In genomic region chr22:42536634-42537033, GRCh38 we compare ENCODE assay signal across 7 cellular contexts. TPM values are rescaled to one million over a fixed set of nuclear protein-coding genes. Genes with fewer than 3 reads are reported as not detected.
DNase-seq lines count a peak whose midpoint lies in the region; TF ChIP-seq lines count a peak whose summit lies in the region.
"Not testable (repeated sequence)": the region's sequence is repeated elsewhere in the genome, so short reads cannot be mapped to it uniquely, and the experiment has no call there.

No MANE protein-coding gene starts in this region.

- not testable (repeated sequence) for H3K36me3 ChIP-seq in MM.1S (replicated peaks; ENCODE audit: insufficient read depth, low read length); SU-DHL-6 (ENCODE audit: low read length); breast epithelium; hepatocyte (replicated peaks; ENCODE audit: insufficient read depth, low read depth); prostate gland; testis (ENCODE audit: low read depth, missing control alignments)

- WGBS in hepatocyte (ENCODE audit: low lambda C conversion rate, missing lambda C conversion rate): 98% methylated on average over 18 of the region's 18 CpGs
- 96% methylated on average over 18 of the region's 18 CpGs for WGBS in prostate gland
- 71 to 87% methylated on average over 18 of the region's 18 CpGs for WGBS in testis, 2 donors

- not testable (repeated sequence) for H3K27ac ChIP-seq in MM.1S (ENCODE audit: low read length); SU-DHL-6 (ENCODE audit: low read depth, low read length)
- peak overlapping the region; percentile 79 to 92 for H3K27ac ChIP-seq in breast epithelium
- peak overlapping the region; percentile 23 for H3K27ac ChIP-seq in hepatocyte
- H3K27ac ChIP-seq in prostate gland: peak overlapping the region; percentile 80 to 87
- peak overlapping the region; percentile 20 to 27 for H3K27ac ChIP-seq in testis

- peaks cover 37% of the 10 kb centered on the region for H3K4me1 Mint-ChIP-seq in CD14-positive monocyte

- H3K27ac Mint-ChIP-seq in CD14-positive monocyte: peak overlapping the region; percentile 35 to 95 (median 88)

- H3K4me3 Mint-ChIP-seq in CD14-positive monocyte: not testable (repeated sequence)

- not testable (repeated sequence) for TF ChIP-seq CTCF in CD14-positive monocyte (IDR thresholded peaks at IDR 0.05); MM.1S (IDR thresholded peaks at IDR 0.05; ENCODE audit: low read length); SU-DHL-6 (IDR thresholded peaks at IDR 0.05; ENCODE audit: insufficient read depth, low read length, poor library complexity, severe bottlenecking); breast epithelium (IDR thresholded peaks at IDR 0.05); hepatocyte (IDR thresholded peaks at IDR 0.05; ENCODE audit: poor library complexity); prostate gland (IDR thresholded peaks at IDR 0.05); testis (IDR thresholded peaks at IDR 0.05)

- not testable (repeated sequence) for H3K9me3 ChIP-seq in MM.1S (replicated peaks; ENCODE audit: insufficient read depth, low read length); SU-DHL-6 (ENCODE audit: insufficient read depth, low read length); breast epithelium; hepatocyte (ENCODE audit: low read depth); prostate gland; testis

- H2AFZ ChIP-seq in MM.1S (ENCODE audit: low read length); SU-DHL-6 (ENCODE audit: low read depth, low read length, severe bottlenecking); hepatocyte: not testable (repeated sequence)

- not testable (repeated sequence) for H3K36me3 Mint-ChIP-seq in CD14-positive monocyte

- not testable (repeated sequence) for H3K79me2 ChIP-seq in MM.1S (ENCODE audit: low read length); SU-DHL-6 (ENCODE audit: insufficient read depth, low read length); hepatocyte

- H3K4me2 ChIP-seq in MM.1S (ENCODE audit: low read depth, low read length) (peak overlapping the region; percentile 61; the same call in 1 of the 2 replicates), SU-DHL-6 (ENCODE audit: low read depth, low read length, poor library complexity, severe bottlenecking) (peak overlapping the region; percentile 30)
- not testable (repeated sequence) for H3K4me2 ChIP-seq in hepatocyte

- peaks cover 15% of the 10 kb centered on the region for H4K20me1 ChIP-seq in MM.1S (ENCODE audit: insufficient read depth, low read length)
- not testable (repeated sequence) for H4K20me1 ChIP-seq in SU-DHL-6 (ENCODE audit: low read depth, low read length); hepatocyte (ENCODE audit: insufficient read depth, poor library complexity, severe bottlenecking)

- not testable (repeated sequence) for DNase-seq in CD14-positive monocyte (ENCODE audit: low spot score); MM.1S; breast epithelium (ENCODE audit: low spot score in 2 of 2); hepatocyte (ENCODE audit: low spot score); prostate gland (ENCODE audit: low spot score); testis

- not testable (repeated sequence) for H3K9me2 ChIP-seq in MM.1S (replicated peaks; ENCODE audit: insufficient read depth, low read length); SU-DHL-6 (replicated peaks; ENCODE audit: insufficient read depth, low read length); hepatocyte (replicated peaks; ENCODE audit: insufficient read depth)

- not testable (repeated sequence) for H3K9me3 Mint-ChIP-seq in CD14-positive monocyte

- not testable (repeated sequence) for TF ChIP-seq POLR2A in breast epithelium (IDR thresholded peaks at IDR 0.05); prostate gland (IDR thresholded peaks at IDR 0.05); testis (IDR thresholded peaks at IDR 0.05)

- intact Hi-C loops in CD14-positive monocyte (cut with micrococcal nuclease); breast epithelium (cut with DNase I; ENCODE audit: low total_unique reads); prostate gland (cut with DNase I); testis (cut with DNase I; ENCODE audit: low total_unique reads): not testable (repeated sequence)

- peaks cover 73% of the 10 kb centered on the region for H3K27me3 ChIP-seq in MM.1S (replicated peaks; ENCODE audit: insufficient read depth, low read length)
- not testable (repeated sequence) for H3K27me3 ChIP-seq in SU-DHL-6 (ENCODE audit: low read length); breast epithelium; hepatocyte; prostate gland (replicated peaks; ENCODE audit: insufficient read depth); testis

- not testable (repeated sequence) for H3K9ac ChIP-seq in MM.1S (ENCODE audit: low read length); SU-DHL-6 (ENCODE audit: low read length)

- H3K4me1 ChIP-seq in MM.1S (ENCODE audit: low read length): peaks cover 28% of the 10 kb centered on the region
- H3K4me1 ChIP-seq in breast epithelium; hepatocyte (ENCODE audit: insufficient read depth); prostate gland (replicated peaks); testis: not testable (repeated sequence)

- H3K27me3 Mint-ChIP-seq in CD14-positive monocyte (ENCODE audit: low read depth in 3 of 3): not testable (repeated sequence)

- peaks cover 25% of the 10 kb centered on the region for H3F3A ChIP-seq in MM.1S (ENCODE audit: insufficient read depth, low read length)
- H3F3A ChIP-seq in SU-DHL-6 (ENCODE audit: insufficient read depth): not testable (repeated sequence)

- not testable (repeated sequence) for H3K4me3 ChIP-seq in MM.1S (ENCODE audit: low read length); SU-DHL-6 (ENCODE audit: insufficient read depth, low read length, poor library complexity, severe bottlenecking); breast epithelium; hepatocyte; prostate gland; testis

RNA-seq across cellular contexts. Expression of gene RRP7A, which starts 17.0 kb away (rescaled TPM):
- polyA plus RNA-seq in CD14-positive monocyte (10 to 100 TPM; 29.1 to 59.9 TPM), hepatocyte (41.7 and 51.6 TPM in 2 replicates), testis (ENCODE audit: insufficient read depth, low read depth, low replicate concordance) (62.8 TPM)
- total RNA-seq in breast epithelium (10 to 100 TPM; 19.0 to 31.8 (median 25.6) TPM), hepatocyte (25.0 and 27.6 TPM in 2 replicates), prostate gland (10 to 100 TPM; 32.4 to 41.5 TPM), testis (10 to 100 TPM; 30.8 to 43.3 TPM)

RNA-seq across cellular contexts. Expression of gene SERHL2, which starts 17.1 kb away (rescaled TPM):
- polyA plus RNA-seq in CD14-positive monocyte (under 1 TPM; 0.24 to 0.60 TPM), hepatocyte (2.7 and 3.3 TPM in 2 replicates), testis (ENCODE audit: insufficient read depth, low read depth, low replicate concordance) (11.3 TPM)
- total RNA-seq in breast epithelium (10 to 100 TPM in 2 of 3 donors, 1 to 10 TPM in 1; 1.3 to 64.2 (median 16.7) TPM), hepatocyte (1.3 and 4.1 TPM in 2 replicates), prostate gland (10 to 100 TPM; 10.2 to 54.7 TPM), testis (1 to 10 TPM; 6.9 to 8.8 TPM)
